In genomic region chr7:149028346-149029109, GRCh38 we compare ENCODE assay signal across 8 cellular contexts. TPM values are rescaled to one million over a fixed set of nuclear protein-coding genes. Genes with fewer than 3 reads are reported as not detected.
DNase-seq lines count a peak whose midpoint lies in the region; ATAC-seq and TF ChIP-seq lines count a peak whose summit lies in the region.

Gene PDIA4, minus strand, starts transcription at chr7:149028505. Its CDS starts 97 bp downstream, at chr7:149028408.

- peaks cover 24% of the 10 kb centered on the region for H4K20me1 ChIP-seq in GM23338 (replicated peaks; ENCODE audit: insufficient read depth)

- H3K4me3 ChIP-seq in GM23338: peak within 1 kb of the TSS; percentile 92

- no peaks in the 10 kb centered on the region for H3K9me2 ChIP-seq in GM23338 (ENCODE audit: insufficient read depth)

- DNase-seq in EL (peak; percentile 99), GM23338 (ENCODE audit: low spot score) (peak; percentile 99), LHCN-M2 (ENCODE audit: low read depth) (peak; percentile 100), RPMI8226 (peak; percentile 100), fibroblast of gingiva (ENCODE audit: low read depth) (peak; percentile 100), naive B cell (peak; percentile 100)
- peak; percentile 99 for DNase-seq in activated T-helper 1 cell treated with anti-CD3 and anti-CD28 coated beads, Interleukin-2, amount 50 U/mL, for 16 hours (ENCODE audit: low read depth in 1 of 2, low spot score in 1 of 2)

- H3K4me2 ChIP-seq in GM23338: peak within 1 kb of the TSS; percentile 88

- H2AFZ ChIP-seq in GM23338: peak within 1 kb of the TSS; percentile 38; the same call in 1 of the 2 replicates

- no peaks in the 10 kb centered on the region; the same call in 2 of the 3 replicates for H3K9me3 Mint-ChIP-seq in GM23338
- no peaks in the 10 kb centered on the region for H3K9me3 Mint-ChIP-seq in naive B cell
- no peaks in the 10 kb centered on the region for H3K9me3 Mint-ChIP-seq in stimulated activated memory B cell treated with anti-CD40 and anti-IgM and Interleukin-4, amounts not matched to agents 10 μg/mL and 1 μg/mL and 100 μg/mL, for 72 hours

- no peak; a peak in 2 of 4 replicates for TF ChIP-seq CTCF in GM23338 (conservative IDR thresholded peaks at IDR 0.05; ENCODE audit: low read depth in 2 of 2)

- 0 out of 2 replicates have a peak, but pooled peaks cover 5% of the 10 kb centered on the region for H3K36me3 ChIP-seq in GM23338 (ENCODE audit: insufficient read depth)

- no peaks in the 10 kb centered on the region for H3K27me3 ChIP-seq in GM23338 (ENCODE audit: insufficient read depth)

- H3K27ac Mint-ChIP-seq in GM23338: peak within 1 kb of the TSS; percentile 97
- peak within 1 kb of the TSS; percentile 85 to 98 (median 94) for H3K27ac Mint-ChIP-seq in naive B cell
- peak within 1 kb of the TSS; percentile 90 for H3K27ac Mint-ChIP-seq in stimulated activated memory B cell treated with anti-CD40 and anti-IgM and Interleukin-4, amounts not matched to agents 10 μg/mL and 1 μg/mL and 100 μg/mL, for 72 hours

- peak within 1 kb of the TSS; percentile 92 for H3K27ac ChIP-seq in GM23338 (ENCODE audit: low read depth)

- H3F3A ChIP-seq in GM23338 (replicated peaks; ENCODE audit: low read depth): peaks cover 11% of the 10 kb centered on the region; the same call in 1 of the 2 replicates

- peaks cover 25% of the 10 kb centered on the region for H3K4me1 ChIP-seq in GM23338 (ENCODE audit: insufficient read depth)

- ATAC-seq in GM23338 (peak; percentile 93), naive B cell (ENCODE audit: low read depth in 2 of 2) (peak; percentile 83 to 85)
- peak; percentile 98 for ATAC-seq in stimulated activated memory B cell treated with anti-CD40 and anti-IgM and Interleukin-4, amounts not matched to agents 10 μg/mL and 1 μg/mL and 100 μg/mL, for 72 hours

- H3K4me1 Mint-ChIP-seq in GM23338 (peaks cover 41% of the 10 kb centered on the region), naive B cell (peaks cover 27 to 41% (median 39%) of the 10 kb centered on the region in 3 donors)
- peaks cover 41% of the 10 kb centered on the region for H3K4me1 Mint-ChIP-seq in stimulated activated memory B cell treated with anti-CD40 and anti-IgM and Interleukin-4, amounts not matched to agents 10 μg/mL and 1 μg/mL and 100 μg/mL, for 72 hours

- peaks cover 7% of the 10 kb centered on the region for H3K27me3 Mint-ChIP-seq in GM23338 (ENCODE audit: insufficient read depth, low read depth, poor library complexity)
- no peaks in the 10 kb centered on the region for H3K27me3 Mint-ChIP-seq in naive B cell
- H3K27me3 Mint-ChIP-seq in stimulated activated memory B cell treated with anti-CD40 and anti-IgM and Interleukin-4, amounts not matched to agents 10 μg/mL and 1 μg/mL and 100 μg/mL, for 72 hours: no peaks in the 10 kb centered on the region

- H3K79me2 ChIP-seq in GM23338 (replicated peaks; ENCODE audit: insufficient read depth): peaks cover 45% of the 10 kb centered on the region

- peaks cover 14% of the 10 kb centered on the region for H3K36me3 Mint-ChIP-seq in GM23338 (ENCODE audit: low read depth)
- H3K36me3 Mint-ChIP-seq in naive B cell: no peaks in the 10 kb centered on the region
- peaks cover 14% of the 10 kb centered on the region for H3K36me3 Mint-ChIP-seq in stimulated activated memory B cell treated with anti-CD40 and anti-IgM and Interleukin-4, amounts not matched to agents 10 μg/mL and 1 μg/mL and 100 μg/mL, for 72 hours

- H3K4me3 Mint-ChIP-seq in GM23338 (peak within 1 kb of the TSS; percentile 99), naive B cell (peak within 1 kb of the TSS; percentile 90 to 96 (median 94))
- H3K4me3 Mint-ChIP-seq in stimulated activated memory B cell treated with anti-CD40 and anti-IgM and Interleukin-4, amounts not matched to agents 10 μg/mL and 1 μg/mL and 100 μg/mL, for 72 hours: peak within 1 kb of the TSS; percentile 86

TF ChIP-seq in GM23338, 12 proteins besides CTCF, POLR2A, EP300 and RAD21 (continues in another document):
- TF ChIP-seq ETS1 (IDR thresholded peaks at IDR 0.05): peak; percentile 23; the same call in 1 of the 2 replicates
- TF ChIP-seq EZH2phosphoT487 (IDR thresholded peaks at IDR 0.05; ENCODE audit: unreplicated experiment): no peak
- peak; percentile 86 for TF ChIP-seq POLR2AphosphoS5 (IDR thresholded peaks at IDR 0.05; ENCODE audit: low read depth)
- peak; percentile 48 for TF ChIP-seq CREB1 (CRISPR knock-in tag; IDR thresholded peaks at IDR 0.05; ENCODE audit: low read depth)
- no peak for TF ChIP-seq NANOG (IDR thresholded peaks at IDR 0.05; ENCODE audit: borderline replicate concordance)
- no peak for TF ChIP-seq ZNF462 (CRISPR knock-in tag; IDR thresholded peaks at IDR 0.05)
- TF ChIP-seq EZH2 (IDR thresholded peaks at IDR 0.05; ENCODE audit: low read depth, unreplicated experiment): no peak

RNA-seq across cellular contexts. Expression of gene PDIA4, which starts in this region (rescaled TPM):
- total RNA-seq in GM23338 (2014; rRNA removed; shearing (Covaris generic)): 326 and 332 TPM in 2 replicates
- 194 and 196 TPM in 2 replicates for polyA plus RNA-seq in GM23338 (2016; fragmentation: Nextera tagmentation; extraction: Ambion mirVana)
- total RNA-seq in LHCN-M2 (2014; rRNA removed): 304 and 320 TPM in 2 replicates
- 138 TPM for polyA plus RNA-seq in LHCN-M2 (2012)
- 100 to 1,000 TPM in 1 of 6 donors, 10 to 100 TPM in 5; 66.3 to 102 (median 78.2) TPM for polyA plus RNA-seq in naive B cell (ENCODE audit: low read depth in 6 of 6)

Comparison
In these comparisons a context has a peak if more than half of its experiments do, and no peak if none do; other contexts are left out.
1. Peak in every context shown above with its lines: DNase-seq, ATAC-seq, H3K4me3 ChIP-seq and H3K27ac ChIP-seq.